8 cellular contexts compared by ENCODE assay signal in the genomic region with DNA sequence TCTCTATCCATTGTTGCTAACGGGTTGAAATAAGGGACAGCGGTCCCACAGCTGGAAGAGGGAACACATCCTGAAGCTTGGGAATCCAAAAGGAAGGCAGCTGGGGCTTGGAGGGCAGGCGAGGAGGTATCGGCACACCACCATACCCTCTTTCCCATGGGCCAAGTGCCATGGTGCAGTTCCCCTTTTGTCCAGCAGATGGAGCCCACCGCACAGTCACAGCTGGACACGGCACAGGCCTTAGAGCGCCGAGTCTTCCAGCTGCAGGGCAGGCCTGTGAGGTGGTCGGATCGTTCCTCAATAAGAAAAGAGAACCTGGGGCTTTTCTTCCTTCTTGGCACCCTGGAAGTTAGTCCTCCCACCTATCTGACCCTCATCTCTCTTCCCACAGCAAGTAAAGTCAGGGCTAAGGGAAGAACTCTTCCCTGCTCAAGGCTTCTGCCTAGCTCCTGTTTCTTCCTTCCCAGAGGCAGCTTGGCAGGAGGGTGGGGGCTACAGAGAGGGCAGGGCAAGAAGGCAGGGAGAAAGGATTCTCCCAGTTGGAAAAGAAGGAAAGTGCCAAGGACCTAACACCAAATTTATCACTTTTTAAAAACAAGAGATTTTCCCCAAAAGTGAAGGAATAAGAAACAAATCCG. TPM values are rescaled to one million over a fixed set of nuclear protein-coding genes. Genes with fewer than 3 reads are reported as not detected.
A peak's percentile ranks its signal among the peaks of the same experiment; 100 is the strongest.
DNase-seq lines count a peak whose midpoint lies in the region; ATAC-seq, FAIRE-seq and TF ChIP-seq lines count a peak whose summit lies in the region.

No MANE protein-coding gene starts in this region.

- intact Hi-C loops in lower lobe of right lung (cut with DNase I) = no loop called here

- H3K36me3 ChIP-seq in lower lobe of right lung = peaks cover 3% of the 10 kb centered on the region

- H3K4me1 ChIP-seq in lower lobe of right lung = peaks cover 7% of the 10 kb centered on the region

- H3K27me3 ChIP-seq in lower lobe of right lung (ENCODE audit: low read depth) = peaks cover 1% of the 10 kb centered on the region

- DNase-seq in AG08396 (ENCODE audit: low spot score) (peak; percentile 88), GM18507 (ENCODE audit: extremely low spot score, insufficient read length, low read depth) (peak; percentile 72), NCI-H2107 (lab: John Stamatoyannopoulos, UW) (peak; percentile 28), dedifferentiated amniotic fluid mesenchymal stem cell (ENCODE audit: extremely low spot score) (peak; percentile 77), lower lobe of right lung (peak; percentile 85)
- peak; percentile 62 to 85 for DNase-seq in activated CD4-positive, alpha-beta T cell treated with anti-CD3 and anti-CD28 coated beads for 4 hours
- DNase-seq in stimulated activated CD8-positive, alpha-beta memory T cell treated with anti-CD3 and anti-CD28 coated beads, Interleukin-12 subunit alpha, Interleukin-12 subunit beta, amount 100 ng/mL, for 24 hours (ENCODE audit: extremely low read depth) = peak; percentile 46

- H3K9me3 ChIP-seq in lower lobe of right lung = no peaks in the 10 kb centered on the region

- no peak overlapping the region for H3K27ac ChIP-seq in lower lobe of right lung

- peak; percentile 96 for FAIRE-seq in GM18507 (lab: Jason Lieb, UNC)

- peak; percentile 100 for TF ChIP-seq CTCF in lower lobe of right lung (IDR thresholded peaks at IDR 0.05)

- no peak overlapping the region for H3K4me3 ChIP-seq in lower lobe of right lung

- ATAC-seq in HG02938 (IDR thresholded peaks at IDR 0.05; ENCODE audit: unreplicated experiment) = peak; percentile 93
- peak; percentile 94 to 95 for ATAC-seq in lower lobe of right lung

RNA-seq across cellular contexts. Expression of gene PPP1R1A, which starts 8.6 kb away (rescaled TPM):
- total RNA-seq in lower lobe of right lung = not detected

RNA-seq across cellular contexts. Expression of gene PDE1B, which starts 30.4 kb away (rescaled TPM):
- 9.1 TPM for total RNA-seq in lower lobe of right lung

RNA-seq across cellular contexts. Expression of gene LACRT, which starts 54.9 kb away (rescaled TPM):
- not detected for total RNA-seq in lower lobe of right lung

Comparison
In these comparisons a context has a peak if more than half of its experiments do, and no peak if none do; other contexts are left out.
1. DNase-seq: peak in every context shown above with its lines; median percentile 88 in AG08396; 85 in lower lobe of right lung; 77 in dedifferentiated amniotic fluid mesenchymal stem cell; 74 in activated CD4-positive, alpha-beta T cell treated with anti-CD3 and anti-CD28 coated beads for 4 hours; 72 in GM18507; 46 in stimulated activated CD8-positive, alpha-beta memory T cell treated with anti-CD3 and anti-CD28 coated beads, Interleukin-12 subunit alpha, Interleukin-12 subunit beta, amount 100 ng/mL, for 24 hours; 28 in NCI-H2107.